ENCODE assay signal across 30 cellular contexts in genomic region chr3:111650378-111651275, GRCh38. TPM values are rescaled to one million over a fixed set of nuclear protein-coding genes. Genes with fewer than 3 reads are reported as not detected.
DNase-seq lines count a peak whose midpoint lies in the region; ATAC-seq, FAIRE-seq and TF ChIP-seq lines count a peak whose summit lies in the region.
"Had no signal": no experiment of that assay in that cellular context is flagged by ENCODE, and none has a peak within 500 bp of the region (broad histone marks: within the 10 kb centered on the region; RNA-seq: fewer than 3 reads in every experiment).

No MANE protein-coding gene starts in this region.

- H3K9me3 ChIP-seq in keratinocyte (ENCODE audit: control insufficient read depth, low read depth, low read length) (no peaks in the 10 kb centered on the region), pancreas (no peaks in the 10 kb centered on the region), Caco-2 (no peaks in the 10 kb centered on the region), kidney (ENCODE audit: control insufficient read depth in 1 of 2, low read length in 2 of 2) (no peaks in the 10 kb centered on the region)
- H3K9me3 ChIP-seq: esophagus squamous epithelium, gastrocnemius medialis, neutrophil, psoas muscle, SK-N-SH had no signal

- no peak overlapping the region for H3K4me3 ChIP-seq in keratinocyte (ENCODE audit: control insufficient read depth in 2 of 3, extremely low read depth in 1 of 3, insufficient read depth in 2 of 3, low read depth in 1 of 3, low read length in 3 of 3)
- no peak overlapping the region for H3K4me3 ChIP-seq in pancreas
- no peak overlapping the region for H3K4me3 ChIP-seq in Caco-2 (ENCODE audit: low read depth, low read length)
- H3K4me3 ChIP-seq in kidney (ENCODE audit: low read length in 2 of 2): no peak overlapping the region
- H3K4me3 ChIP-seq: coronary artery, esophagus squamous epithelium, gastrocnemius medialis, psoas muscle had no signal

- no peaks in the 10 kb centered on the region for H3K36me3 Mint-ChIP-seq in Caco-2 (ENCODE audit: insufficient read depth, unreplicated experiment)
- H3K36me3 Mint-ChIP-seq: type B pancreatic cell had no signal

- dilution Hi-C loops in keratinocyte (cut with MboI; ENCODE audit: extremely low pct_ligation_motif_present, low sequenced_read_pairs): no loop called here

- no peaks in the 10 kb centered on the region for H3K36me3 ChIP-seq in keratinocyte (ENCODE audit: control insufficient read depth in 2 of 2, extremely low read depth in 1 of 2, insufficient read depth in 2 of 2, low read length in 2 of 2)
- H3K36me3 ChIP-seq in pancreas: no peaks in the 10 kb centered on the region
- H3K36me3 ChIP-seq in Caco-2 (ENCODE audit: control insufficient read depth, insufficient read depth, low read length): no peaks in the 10 kb centered on the region
- H3K36me3 ChIP-seq in kidney (ENCODE audit: control insufficient read depth in 1 of 2, insufficient read depth in 2 of 2, low read length in 2 of 2): no peaks in the 10 kb centered on the region
- H3K36me3 ChIP-seq: esophagus squamous epithelium, gastrocnemius medialis, neutrophil had no signal

- peak; percentile 82 to 96 (median 88) for ATAC-seq in pancreas
- ATAC-seq: effector memory CD8-positive, alpha-beta T cell; gastrocnemius medialis; psoas muscle had no signal

- H3K79me2 ChIP-seq in keratinocyte (ENCODE audit: control insufficient read depth, insufficient read depth, low read length): no peaks in the 10 kb centered on the region

- H3K27me3 ChIP-seq in keratinocyte (ENCODE audit: control insufficient read depth, extremely low read depth, insufficient read depth, low read length): no peaks in the 10 kb centered on the region
- no peaks in the 10 kb centered on the region for H3K27me3 ChIP-seq in pancreas
- no peaks in the 10 kb centered on the region for H3K27me3 ChIP-seq in Caco-2 (replicated peaks; ENCODE audit: control insufficient read depth, insufficient read depth, low read length)
- H3K27me3 ChIP-seq: gastrocnemius medialis, neutrophil had no signal

- H3K9me3 Mint-ChIP-seq in Caco-2 (ENCODE audit: unreplicated experiment): no peaks in the 10 kb centered on the region
- H3K9me3 Mint-ChIP-seq: effector memory CD8-positive, alpha-beta T cell; type B pancreatic cell had no signal

- TF ChIP-seq CTCF in keratinocyte (optimal IDR thresholded peaks at IDR 0.05 in 1 of 3, IDR thresholded peaks at IDR 0.05 in 1 of 3, conservative IDR thresholded peaks at IDR 0.05 in 1 of 3; ENCODE audit: extremely low read depth in 1 of 3, insufficient read depth in 2 of 3, low read length in 3 of 3) (no peak), pancreas (IDR thresholded peaks at IDR 0.05) (no peak), Caco-2 (IDR thresholded peaks at IDR 0.05; ENCODE audit: insufficient read depth in 1 of 2, low read depth in 1 of 2, low read length in 1 of 2, severe bottlenecking in 1 of 2, unreplicated experiment in 1 of 2) (no peak), kidney (IDR thresholded peaks at IDR 0.05; ENCODE audit: borderline replicate concordance, extremely low read depth, insufficient read depth) (no peak)

- WGBS in pancreas, 2 donors: 13 to 22% methylated on average over 4 of the region's 4 CpGs

- H3K9ac ChIP-seq in keratinocyte (ENCODE audit: control insufficient read depth, extremely low read depth, insufficient read depth, low read length) (no peak overlapping the region), kidney (ENCODE audit: low read length in 2 of 2) (no peak overlapping the region)
- H3K9ac ChIP-seq: SK-N-SH had no signal

- H3K27me3 Mint-ChIP-seq in Caco-2 (ENCODE audit: insufficient read depth, unreplicated experiment): no peaks in the 10 kb centered on the region
- H3K27me3 Mint-ChIP-seq: effector memory CD8-positive, alpha-beta T cell had no signal

- BruUV-seq in Caco-2 (replicated peaks; lab: Mats Ljungman, UMichigan): no TSS peak

- peak; percentile 53 for FAIRE-seq in keratinocyte (lab: Jason Lieb, UNC)
- FAIRE-seq in pancreas (lab: Jason Lieb, UNC): no peak
- FAIRE-seq in kidney (lab: Jason Lieb, UNC): no peak
- FAIRE-seq: GM12891, islet of Langerhans had no signal

- H3K27ac ChIP-seq in keratinocyte (ENCODE audit: control insufficient read depth, insufficient read depth, low read length) (no peak overlapping the region), pancreas (no peak overlapping the region), kidney (ENCODE audit: low read depth in 2 of 2, low read length in 2 of 2) (no peak overlapping the region), caudate nucleus (ENCODE audit: low read depth, low read length) (no peak overlapping the region)
- H3K27ac ChIP-seq: coronary artery, esophagus squamous epithelium, gastrocnemius medialis, HL-60, neutrophil, psoas muscle had no signal

- no peaks in the 10 kb centered on the region for H3K4me1 ChIP-seq in keratinocyte (ENCODE audit: control insufficient read depth, extremely low read depth, insufficient read depth, low read length)
- H3K4me1 ChIP-seq in pancreas: peaks cover 4 to 9% (median 5%) of the 10 kb centered on the region in 3 donors
- H3K4me1 ChIP-seq in Caco-2: 0 out of 2 replicates have a peak, but pooled peaks cover 10% of the 10 kb centered on the region
- H3K4me1 ChIP-seq in kidney (ENCODE audit: control insufficient read depth in 1 of 2, insufficient read depth in 1 of 2, low read depth in 1 of 2, low read length in 2 of 2): peaks cover 0 to 5% of the 10 kb centered on the region in 2 donors
- H3K4me1 ChIP-seq: gastrocnemius medialis, psoas muscle had no signal

- intact Hi-C loops in pancreas (cut with DNase I) (no loop called here), Caco-2 (cut with micrococcal nuclease; ENCODE audit: unreplicated experiment) (no loop called here), kidney (cut with DNase I) (no loop called here)

- H3K27ac Mint-ChIP-seq in Caco-2 (ENCODE audit: unreplicated experiment): no peak overlapping the region
- H3K27ac Mint-ChIP-seq: type B pancreatic cell had no signal

- no peak overlapping the region for H2AFZ ChIP-seq in keratinocyte (ENCODE audit: control insufficient read depth, low read length)

- no peaks in the 10 kb centered on the region for H4K20me1 ChIP-seq in keratinocyte (ENCODE audit: control insufficient read depth, extremely low read depth, insufficient read depth, low read length)

- CTCF ChIA-PET in Caco-2 (lab: Charles Lee): no interaction called here

- no peaks in the 10 kb centered on the region for H3K4me1 Mint-ChIP-seq in Caco-2 (ENCODE audit: low read depth, unreplicated experiment)

- H3K4me2 ChIP-seq in keratinocyte (ENCODE audit: control insufficient read depth, extremely low read depth, insufficient read depth, low read depth, low read length): no peak overlapping the region
- H3K4me2 ChIP-seq: SK-N-SH had no signal

- H3K4me3 Mint-ChIP-seq in Caco-2 (ENCODE audit: unreplicated experiment): no peak overlapping the region
- H3K4me3 Mint-ChIP-seq: effector memory CD8-positive, alpha-beta T cell; type B pancreatic cell had no signal

- DNase-seq in DMS 273 (lab: John Stamatoyannopoulos, UW; ENCODE audit: unreplicated experiment) (peak; percentile 64), NCI-H526 treated with DMSO at 0.1 percent for 48 hours (lab: John Stamatoyannopoulos, UW) (peak; percentile 52), keratinocyte (ENCODE audit: low read depth, low spot score) (no peak), pancreas (no peak), Caco-2 (no peak), kidney (no peak), caudate nucleus (lab: John Stamatoyannopoulos, UW) (no peak)
- DNase-seq: activated CD4-positive, alpha-beta T cell treated with anti-CD3 and anti-CD28 coated beads, Interleukin-2, amount 50 U/mL, for 4 hours; activated CD8-positive, alpha-beta memory T cell treated with anti-CD3 and anti-CD28 coated beads, Interleukin-2, amount 50 U/mL, for 48 hours; activated gamma-delta T cell treated with Interleukin-2 at 50 U/mL for 16 hours; amygdala; effector memory CD8-positive, alpha-beta T cell; esophagus squamous epithelium; gastrocnemius medialis; HCEC 1CT; hypothalamus; NCI-H1048; NCI-H1694 treated with DMSO at 0.1 percent for 48 hours; NCI-H2171 treated with DMSO at 0.1 percent for 48 hours; psoas muscle; SK-N-SH; stimulated activated CD4-positive, alpha-beta T cell treated with anti-CD3 and anti-CD28 coated beads, Interleukin-1b, Interleukin-23, amount 100 ng/mL, for 48 hours; T-helper 2 cell had no signal

- H3K9me1 ChIP-seq in keratinocyte (ENCODE audit: control insufficient read depth, extremely low read depth, insufficient read depth, low read length): no peaks in the 10 kb centered on the region

- POLR2A ChIA-PET in Caco-2 (lab: Charles Lee): no interaction called here

RNA-seq across cellular contexts. Expression of gene PLCXD2, which starts 23.8 kb away (rescaled TPM):
- 5.9 to 10.9 TPM (median 9.8 TPM) in 3 replicates for polyA plus RNA-seq in keratinocyte
- 2.6 TPM for polyA plus RNA-seq in keratinocyte (2011; ENCODE audit: low read depth)
- polyA plus RNA-seq in keratinocyte (2011; cell fraction: cytosol; rRNA removed): 10.5 and 14.0 TPM in 2 replicates
- 9.5 and 10.5 TPM in 2 replicates for polyA plus RNA-seq in keratinocyte (2011; cell fraction: nucleus; rRNA removed)
- polyA plus RNA-seq in keratinocyte (2012; ENCODE audit: low replicate concordance): 2.2 and 9.5 TPM in 2 replicates
- 4.2 to 14.5 TPM (median 5.5 TPM) in 3 replicates for polyA minus RNA-seq in keratinocyte
- 3.1 TPM for polyA minus RNA-seq in keratinocyte (2011; cell fraction: cytosol; rRNA and poly(A)+ RNA removed)
- polyA minus RNA-seq in keratinocyte (2011; cell fraction: nucleus; rRNA and poly(A)+ RNA removed): 16.5 and 29.0 TPM in 2 replicates
- 10 to 100 TPM in 3 of 6 donors, 1 to 10 TPM in 3; 6.1 to 12.1 (median 9.4) TPM for total RNA-seq in pancreas
- 10 to 100 TPM; 23.1 to 23.6 TPM for polyA plus RNA-seq in pancreas
- total RNA-seq in Caco-2 (2022): 25.8 and 36.6 TPM in 2 replicates
- total RNA-seq in kidney: 20.7 TPM
- 148 TPM for polyA plus RNA-seq in kidney (ENCODE audit: insufficient read depth, low read depth, low replicate concordance)

RNA-seq across cellular contexts. Expression of gene ZBED2, which starts 55.5 kb away (rescaled TPM):
- polyA plus RNA-seq in keratinocyte (81.8 to 124 TPM (median 120 TPM) in 3 replicates), pancreas (under 1 TPM in 1 of 2 donors, not detected in 1; 0.02 TPM), kidney (ENCODE audit: insufficient read depth, low read depth, low replicate concordance) (0.54 TPM)
- 15.2 TPM for polyA plus RNA-seq in keratinocyte (2011; ENCODE audit: low read depth)
- polyA plus RNA-seq in keratinocyte (2011; cell fraction: cytosol; rRNA removed): 92.8 and 126 TPM in 2 replicates
- polyA plus RNA-seq in keratinocyte (2011; cell fraction: nucleus; rRNA removed): 110 and 127 TPM in 2 replicates
- 34.1 and 119 TPM in 2 replicates for polyA plus RNA-seq in keratinocyte (2012; ENCODE audit: low replicate concordance)
- 42.4 to 73.9 TPM (median 48.8 TPM) in 3 replicates for polyA minus RNA-seq in keratinocyte
- 60.4 TPM for polyA minus RNA-seq in keratinocyte (2011; cell fraction: cytosol; rRNA and poly(A)+ RNA removed)
- 33.4 and 52.2 TPM in 2 replicates for polyA minus RNA-seq in keratinocyte (2011; cell fraction: nucleus; rRNA and poly(A)+ RNA removed)
- total RNA-seq in pancreas (under 1 TPM in 1 of 6 donors, not detected in 5; 0.22 TPM), Caco-2 (2022) (0.14 and 0.20 TPM in 2 replicates), kidney (0.66 TPM)
- total RNA-seq: gastrocnemius medialis, psoas muscle, skeletal muscle tissue had no signal
- polyA plus RNA-seq: psoas muscle had no signal

Comparison
In these comparisons a context has a peak if more than half of its experiments do, and no peak if none do; other contexts are left out.
1. DNase-seq: peak in DMS 273 (single experiment) and NCI-H526 treated with DMSO at 0.1 percent for 48 hours (single experiment); none in keratinocyte (single experiment), pancreas (0 of 6), Caco-2 (0 of 2), kidney (single experiment) and caudate nucleus (0 of 61).